Comparison of ENCODE assay signal across 27 cellular contexts in the genomic region with DNA sequence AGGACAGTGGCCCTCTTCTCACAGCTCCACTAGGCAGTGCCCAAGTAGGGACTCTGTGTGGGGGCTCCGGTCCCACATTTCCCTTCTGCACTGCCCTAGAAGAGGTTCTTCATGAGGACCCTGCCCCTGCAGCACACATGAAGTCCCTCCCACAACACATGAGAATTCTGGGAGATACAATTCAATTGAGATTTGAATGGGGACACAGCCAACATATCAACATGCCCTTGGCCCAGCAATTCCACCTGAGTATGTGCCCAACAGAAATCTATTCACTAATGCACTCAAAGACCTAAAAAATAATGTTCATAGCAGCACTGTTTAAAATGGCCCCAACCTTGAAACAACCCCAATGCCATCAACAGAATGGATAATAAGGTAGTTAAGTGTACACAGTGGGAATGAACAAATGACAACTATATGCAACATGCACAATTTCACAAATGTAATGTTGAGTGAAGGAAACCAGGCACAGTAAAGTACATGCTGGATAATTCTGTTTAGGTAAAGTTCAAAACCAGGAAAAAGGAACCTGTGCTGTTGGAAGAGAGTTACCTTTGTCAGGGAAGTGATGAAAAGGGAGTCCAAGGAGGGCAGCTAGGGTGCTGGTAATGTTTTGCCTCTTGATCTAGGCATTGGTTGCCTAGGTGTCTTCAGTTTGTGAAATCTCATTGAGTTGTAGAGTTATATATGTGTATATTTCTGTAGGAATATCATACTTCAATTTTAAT. TPM values are rescaled to one million over a fixed set of nuclear protein-coding genes. Genes with fewer than 3 reads are reported as not detected.
"Had no signal": no experiment of that assay in that cellular context is flagged by ENCODE, and none has a peak within 500 bp of the region (broad histone marks: within the 10 kb centered on the region; RNA-seq: fewer than 3 reads in every experiment).

No MANE protein-coding gene starts in this region.

- ATAC-seq: gastrocnemius medialis, heart right ventricle, left cardiac atrium, lower lobe of right lung, mucosa of descending colon had no signal

- H3K4me1 Mint-ChIP-seq: mesothelial cell of epicardium, naive B cell had no signal

- H3K27me3 ChIP-seq: esophagus squamous epithelium, gastrocnemius medialis, heart right ventricle had no signal

- H3K27ac ChIP-seq: coronary artery, dorsolateral prefrontal cortex, esophagus squamous epithelium, gastrocnemius medialis, heart right ventricle, left ventricle myocardium inferior, lower lobe of right lung had no signal

- H3K36me3 ChIP-seq: esophagus squamous epithelium, gastrocnemius medialis, heart right ventricle, left ventricle myocardium inferior, lower lobe of right lung had no signal

- H3K4me3 Mint-ChIP-seq: mesothelial cell of epicardium, naive B cell had no signal

- H3K27ac Mint-ChIP-seq: mesothelial cell of epicardium, naive B cell had no signal

- H3K4me1 ChIP-seq: esophagus squamous epithelium, gastrocnemius medialis, heart right ventricle, left ventricle myocardium inferior, lower lobe of right lung had no signal

- H3K4me3 ChIP-seq: coronary artery, dorsolateral prefrontal cortex, esophagus squamous epithelium, gastrocnemius medialis, heart right ventricle, left ventricle myocardium inferior, lower lobe of right lung, mucosa of descending colon had no signal

- FAIRE-seq: colon, endothelial cell of umbilical vein, islet of Langerhans, keratinocyte had no signal

- DNase-seq: dermis blood vessel endothelial cell; dorsolateral prefrontal cortex; effector CD4-positive, alpha-beta T cell; effector memory CD4-positive, alpha-beta T cell; esophagus squamous epithelium; foreskin fibroblast; foreskin melanocyte; gastrocnemius medialis; glutamatergic neuron; head of caudate nucleus; heart right ventricle; hippocampal formation; left cardiac atrium; left ventricle myocardium inferior; lower lobe of right lung; mesenchymal stem cell; mucosa of descending colon; naive B cell had no signal

- H3K9me3 ChIP-seq: esophagus squamous epithelium, gastrocnemius medialis, heart right ventricle, left ventricle myocardium inferior, lower lobe of right lung, mucosa of descending colon had no signal

- H3K9me3 Mint-ChIP-seq: mesothelial cell of epicardium had no signal

- H3K36me3 Mint-ChIP-seq: mesothelial cell of epicardium, naive B cell had no signal

RNA-seq across cellular contexts. Expression of a gene that starts 16.1 kb away (rescaled TPM):
- total RNA-seq: endothelial cell of umbilical vein, kidney epithelial cell, lung microvascular endothelial cell, myocyte had no signal
- polyA plus RNA-seq: endothelial cell of umbilical vein had no signal
